21 cellular contexts compared by ENCODE assay signal in the genomic region with DNA sequence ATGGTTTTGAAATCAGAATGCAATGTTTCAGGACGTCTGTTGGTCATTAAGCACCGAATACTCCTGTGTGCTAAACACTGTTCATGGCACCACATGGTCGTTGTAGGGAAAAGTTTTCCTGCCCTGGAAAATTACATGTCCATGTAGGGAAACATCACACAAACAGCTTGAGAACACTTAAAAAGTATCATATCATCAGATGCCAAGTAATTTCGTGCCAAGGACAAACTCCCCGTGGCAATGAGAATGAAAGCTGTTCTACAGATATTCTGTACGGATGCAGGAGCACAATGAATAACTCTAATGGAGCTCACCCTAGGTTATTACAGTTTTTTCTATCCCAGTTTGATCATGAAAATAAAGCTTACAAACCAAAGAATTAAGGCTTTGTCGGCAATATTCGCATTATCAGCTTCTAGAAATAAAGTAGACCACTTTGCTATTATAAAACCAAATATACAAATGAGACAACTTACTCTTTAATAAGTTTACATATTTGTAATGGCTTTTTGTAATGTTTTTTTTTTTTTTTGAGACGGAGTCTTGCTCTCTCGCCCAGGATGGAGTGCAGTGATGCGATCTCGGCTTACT. TPM values are rescaled to one million over a fixed set of nuclear protein-coding genes. Genes with fewer than 3 reads are reported as not detected.
DNase-seq lines count a peak whose midpoint lies in the region; ATAC-seq, FAIRE-seq and TF ChIP-seq lines count a peak whose summit lies in the region.
"Had no signal": no experiment of that assay in that cellular context is flagged by ENCODE, and none has a peak within 500 bp of the region (broad histone marks: within the 10 kb centered on the region; RNA-seq: fewer than 3 reads in every experiment).

No MANE protein-coding gene starts in this region.

- no peaks in the 10 kb centered on the region for H4K20me1 ChIP-seq in keratinocyte (ENCODE audit: control insufficient read depth, extremely low read depth, insufficient read depth, low read length)
- H4K20me1 ChIP-seq: BLaER1 treated with 17β-estradiol and CSF1 and Interleukin-3, amounts not matched to agents 10 nM and 100 nM had no signal

- H3K9me3 ChIP-seq in keratinocyte (ENCODE audit: control insufficient read depth, low read depth, low read length), result no peaks in the 10 kb centered on the region
- H3K9me3 ChIP-seq: BLaER1 treated with 17β-estradiol and CSF1 and Interleukin-3, amounts not matched to agents 10 nM and 100 nM had no signal

- FAIRE-seq in keratinocyte (lab: Jason Lieb, UNC), result peak; percentile 67
- FAIRE-seq: GM12892 had no signal

- peaks cover 54% of the 10 kb centered on the region for H3K4me1 ChIP-seq in keratinocyte (ENCODE audit: control insufficient read depth, extremely low read depth, insufficient read depth, low read length)
- H3K4me1 ChIP-seq: BLaER1 treated with 17β-estradiol and CSF1 and Interleukin-3, amounts not matched to agents 10 nM and 100 nM had no signal

- H3K9me1 ChIP-seq in keratinocyte (ENCODE audit: control insufficient read depth, extremely low read depth, insufficient read depth, low read length), result no peaks in the 10 kb centered on the region

- peak overlapping the region; percentile 84 for H3K4me2 ChIP-seq in keratinocyte (ENCODE audit: control insufficient read depth, extremely low read depth, insufficient read depth, low read depth, low read length)
- H3K4me2 ChIP-seq: BLaER1 treated with 17β-estradiol and CSF1 and Interleukin-3, amounts not matched to agents 10 nM and 100 nM had no signal

- DNase-seq in DMS79 (lab: John Stamatoyannopoulos, UW) (peak; percentile 32), NCI-H446 (lab: John Stamatoyannopoulos, UW) (peak; percentile 72 to 80), foreskin melanocyte (peak; percentile 78), keratinocyte (ENCODE audit: low read depth, low spot score) (no peak), NCI-H748 (lab: John Stamatoyannopoulos, UW; ENCODE audit: unreplicated experiment) (no peak), A172 (ENCODE audit: low spot score) (no peak)
- DNase-seq: Calu3; CD8-positive, alpha-beta T cell; H7; HFFc6; Kasumi-1; MM.1S; NCI-H1092 treated with DMSO at 0.1 percent for 48 hours; NCI-H2081; NCI-H2171 treated with DMSO at 0.1 percent for 48 hours; SIG-M5 had no signal

- TF ChIP-seq CTCF in keratinocyte (optimal IDR thresholded peaks at IDR 0.05 in 1 of 3, IDR thresholded peaks at IDR 0.05 in 1 of 3, conservative IDR thresholded peaks at IDR 0.05 in 1 of 3; ENCODE audit: extremely low read depth in 1 of 3, insufficient read depth in 2 of 3, low read length in 3 of 3), result no peak

- H3K27ac ChIP-seq in keratinocyte (ENCODE audit: control insufficient read depth, insufficient read depth, low read length), result peak overlapping the region; percentile 69
- H3K27ac ChIP-seq: BLaER1 treated with 17β-estradiol and CSF1 and Interleukin-3, amounts not matched to agents 10 nM and 100 nM had no signal

- no peak for TF ChIP-seq POLR2A in GM18505 (IDR thresholded peaks at IDR 0.05; ENCODE audit: borderline replicate concordance, extremely low read depth, insufficient read depth, insufficient read length)

- peak overlapping the region in 1 of 3 experiments; percentile 32 for H3K4me3 ChIP-seq in keratinocyte (ENCODE audit: control insufficient read depth in 2 of 3, extremely low read depth in 1 of 3, insufficient read depth in 2 of 3, low read depth in 1 of 3, low read length in 3 of 3)
- H3K4me3 ChIP-seq: BLaER1 treated with 17β-estradiol and CSF1 and Interleukin-3, amounts not matched to agents 10 nM and 100 nM had no signal

- H3K36me3 ChIP-seq in keratinocyte (ENCODE audit: control insufficient read depth in 2 of 2, extremely low read depth in 1 of 2, insufficient read depth in 2 of 2, low read length in 2 of 2), result peaks cover 2 to 4% of the 10 kb centered on the region in 2 experiments

- peaks cover 4% of the 10 kb centered on the region for H3K79me2 ChIP-seq in keratinocyte (ENCODE audit: control insufficient read depth, insufficient read depth, low read length)

- peak overlapping the region; percentile 1 for H3K9ac ChIP-seq in keratinocyte (ENCODE audit: control insufficient read depth, extremely low read depth, insufficient read depth, low read length)
- H3K9ac ChIP-seq: BLaER1 treated with 17β-estradiol and CSF1 and Interleukin-3, amounts not matched to agents 10 nM and 100 nM had no signal

- H2AFZ ChIP-seq in keratinocyte (ENCODE audit: control insufficient read depth, low read length), result peak overlapping the region; percentile 71

- dilution Hi-C loops in keratinocyte (cut with MboI; ENCODE audit: extremely low pct_ligation_motif_present, low sequenced_read_pairs), result no loop called here

- no peaks in the 10 kb centered on the region for H3K27me3 ChIP-seq in keratinocyte (ENCODE audit: control insufficient read depth, extremely low read depth, insufficient read depth, low read length)
- H3K27me3 ChIP-seq: BLaER1 treated with 17β-estradiol and CSF1 and Interleukin-3, amounts not matched to agents 10 nM and 100 nM had no signal

- no peak for ATAC-seq in GM18505 (IDR thresholded peaks at IDR 0.05; ENCODE audit: unreplicated experiment)
- ATAC-seq: CD8-positive, alpha-beta T cell; SK-N-SH treated with all-trans-retinoic acid at 6 μM for 48 hours had no signal

RNA-seq across cellular contexts. Expression of a gene that starts 4.6 kb away (rescaled TPM):
- polyA plus RNA-seq in keratinocyte, result 163 to 525 TPM (median 455 TPM) in 3 replicates
- polyA plus RNA-seq in keratinocyte (2011; ENCODE audit: low read depth), result 960 TPM
- polyA plus RNA-seq in keratinocyte (2011; cell fraction: cytosol; rRNA removed), result 166 and 296 TPM in 2 replicates
- polyA plus RNA-seq in keratinocyte (2011; cell fraction: nucleus; rRNA removed), result 597 and 675 TPM in 2 replicates
- polyA plus RNA-seq in keratinocyte (2012; ENCODE audit: low replicate concordance), result 182 and 442 TPM in 2 replicates
- polyA minus RNA-seq in keratinocyte, result 146 to 1,560 TPM (median 1,338 TPM) in 3 replicates
- polyA minus RNA-seq in keratinocyte (2011; cell fraction: cytosol; rRNA and poly(A)+ RNA removed), result 516 TPM
- polyA minus RNA-seq in keratinocyte (2011; cell fraction: nucleus; rRNA and poly(A)+ RNA removed), result 893 and 2,335 TPM in 2 replicates
- total RNA-seq in A172 (2014; rRNA removed; shearing (Covaris generic)), result 153 and 189 TPM in 2 replicates
- polyA plus RNA-seq: IgD-negative memory B cell had no signal

Comparison
In these comparisons a context has a peak if more than half of its experiments do, and no peak if none do; other contexts are left out.
1. DNase-seq: peak in DMS79 (single experiment), NCI-H446 (2 of 2) and foreskin melanocyte (single experiment); none in keratinocyte (single experiment), NCI-H748 (single experiment) and A172 (single experiment).